In the genomic region with DNA sequence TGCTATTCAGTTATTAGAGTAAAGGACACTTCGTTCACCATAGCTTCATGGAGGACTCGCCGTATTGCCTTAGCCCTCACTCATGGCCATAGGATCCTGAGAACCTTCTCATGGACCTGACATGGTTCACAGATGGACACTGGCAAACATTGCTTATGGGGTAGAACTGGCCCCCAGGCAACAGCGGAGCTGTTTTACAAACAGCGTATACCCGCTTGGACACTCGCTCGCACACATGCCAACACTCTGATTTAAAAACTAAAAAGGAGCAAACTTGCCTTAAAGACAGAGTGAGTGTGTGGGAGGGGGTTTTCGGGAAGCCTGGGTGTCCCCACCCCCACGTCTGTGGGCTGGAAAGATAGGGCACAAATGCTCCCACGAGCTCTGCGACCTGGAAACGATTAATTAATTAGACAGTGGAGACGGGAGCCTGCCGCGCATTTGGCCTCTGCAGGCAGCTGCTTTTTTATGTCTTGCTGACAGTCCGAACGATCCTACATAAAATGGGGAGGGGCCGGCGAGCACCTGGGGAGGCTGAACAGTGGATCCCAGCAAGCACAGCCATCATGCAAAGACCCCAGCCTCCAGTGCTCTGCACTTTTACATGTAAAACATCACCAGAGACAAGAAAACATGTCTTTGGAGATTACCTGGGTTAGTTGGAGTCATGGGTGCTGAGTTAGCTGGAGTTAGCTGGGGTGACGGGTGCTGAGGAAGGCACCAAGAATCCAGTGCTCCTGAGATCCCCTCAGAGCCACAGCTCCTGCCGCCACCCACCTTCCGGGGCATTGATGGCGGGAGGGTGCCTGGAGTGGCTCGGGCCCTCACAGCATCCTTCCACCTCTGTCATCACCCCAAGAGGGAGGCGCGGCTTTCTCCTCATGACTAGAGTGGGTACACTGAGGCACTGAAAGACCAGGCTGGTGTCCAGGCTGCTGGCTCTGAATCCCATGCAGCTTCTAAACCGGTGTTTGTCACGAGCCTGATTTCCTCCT, we compare ENCODE assay signal across 8 cellular contexts.
A peak's percentile ranks its signal among the peaks of the same experiment; 100 is the strongest.
DNase-seq lines count a peak whose midpoint lies in the region; ATAC-seq, FAIRE-seq and TF ChIP-seq lines count a peak whose summit lies in the region.
"Not testable (repeated sequence)": the region's sequence is repeated elsewhere in the genome, so short reads cannot be mapped to it uniquely, and the experiment has no call there.

No MANE protein-coding gene starts in this region.

- intact Hi-C loops in Right ventricle myocardium superior (cut with DNase I); HepG2 (cut with micrococcal nuclease; ENCODE audit: unreplicated experiment); uterus (cut with DNase I; ENCODE audit: low total_unique reads): not testable (repeated sequence)

- TF ChIP-seq CTCF in BE2C (IDR thresholded peaks at IDR 0.05; ENCODE audit: low read depth, low read length); NB4 (IDR thresholded peaks at IDR 0.05; ENCODE audit: low read depth, low read length); HepG2 (CRISPR knock-in tag; IDR thresholded peaks at IDR 0.05); nephron (IDR thresholded peaks at IDR 0.05; ENCODE audit: unreplicated experiment in 3 of 3); uterus (IDR thresholded peaks at IDR 0.05): not testable (repeated sequence)

- H3K4me2 ChIP-seq in HepG2 (ENCODE audit: low read depth, low read length) = peak overlapping the region; percentile 36; the same call in 1 of the 2 replicates

- not testable (repeated sequence) for TF ChIP-seq POLR2A in NB4 (IDR thresholded peaks at IDR 0.05; ENCODE audit: extremely low read depth, insufficient read length); HepG2 (IDR thresholded peaks at IDR 0.05; ENCODE audit: insufficient read depth in 1 of 2, low read depth in 2 of 2, low read length in 2 of 2); uterus (IDR thresholded peaks at IDR 0.05)

- FAIRE-seq in HepG2 (lab: Jason Lieb, UNC) = not testable (repeated sequence)

- H3K4me3 Mint-ChIP-seq in central memory CD8-positive, alpha-beta T cell = not testable (repeated sequence)
- H3K4me3 Mint-ChIP-seq in nephron = peak overlapping the region in 2 of 3 experiments; percentile 35 to 40

- H3K4me1 Mint-ChIP-seq in central memory CD8-positive, alpha-beta T cell = not testable (repeated sequence)
- H3K4me1 Mint-ChIP-seq in nephron = peaks cover 45% of the 10 kb centered on the region

- 92% methylated on average over 25 of the region's 29 CpGs for WGBS in HepG2 (ENCODE audit: low lambda C conversion rate)

- H3K9ac ChIP-seq in HepG2 (ENCODE audit: insufficient read depth, low read depth, low read length); skeletal muscle tissue (ENCODE audit: low read depth in 1 of 3, low read length in 3 of 3): not testable (repeated sequence)

- H3K27me3 Mint-ChIP-seq in central memory CD8-positive, alpha-beta T cell = not testable (repeated sequence)
- H3K27me3 Mint-ChIP-seq in nephron (ENCODE audit: low read depth) = peaks cover 36% of the 10 kb centered on the region

- H3K9me3 Mint-ChIP-seq in central memory CD8-positive, alpha-beta T cell; nephron: not testable (repeated sequence)

- CTCF ChIA-PET in HepG2 (lab: Yijun Ruan, JAX; ENCODE audit: low intra/inter-chr PET ratio, low total read pairs) = not testable (repeated sequence)

- not testable (repeated sequence) for TF ChIP-seq RAD21 in HepG2 (CRISPR knock-in tag; IDR thresholded peaks at IDR 0.05)

- H3K9me3 ChIP-seq in BE2C; HepG2 (ENCODE audit: low read length); skeletal muscle tissue (ENCODE audit: control insufficient read depth in 3 of 3, low read length in 3 of 3); uterus: not testable (repeated sequence)

- H3K27ac Mint-ChIP-seq in central memory CD8-positive, alpha-beta T cell (ENCODE audit: low read depth) = peak overlapping the region; percentile 67
- H3K27ac Mint-ChIP-seq in nephron = peak overlapping the region; percentile 52 to 85 (median 66)

- not testable (repeated sequence) for H3K36me3 ChIP-seq in BE2C; HepG2 (replicated peaks in 1 of 2; ENCODE audit: control insufficient read depth in 1 of 2, insufficient read depth in 2 of 2, low read length in 2 of 2); skeletal muscle tissue (ENCODE audit: control insufficient read depth in 3 of 3, insufficient read depth in 3 of 3, low read length in 3 of 3); uterus

- not testable (repeated sequence) for H2AFZ ChIP-seq in HepG2 (ENCODE audit: low read length)

- H3K27me3 ChIP-seq in BE2C; HepG2 (ENCODE audit: control insufficient read depth in 1 of 2, insufficient read depth in 2 of 2, low read length in 2 of 2); skeletal muscle tissue (ENCODE audit: control insufficient read depth in 3 of 3, insufficient read depth in 3 of 3, low read length in 3 of 3); uterus: not testable (repeated sequence)

- not testable (repeated sequence) for H3K27ac ChIP-seq in HepG2 (ENCODE audit: extremely low read length, insufficient read depth, low read length)
- H3K27ac ChIP-seq in skeletal muscle tissue (ENCODE audit: low read depth, low read length) (peak overlapping the region; percentile 25), uterus (peak overlapping the region; percentile 74 to 81)

- DNase-seq in BE2C (peak; percentile 28), NB4 (ENCODE audit: low read depth) (peak; percentile 21), uterus (peak in 1 of 2 donors; percentile 20)
- not testable (repeated sequence) for DNase-seq in central memory CD8-positive, alpha-beta T cell (ENCODE audit: low spot score in 2 of 2); Right ventricle myocardium superior; HepG2 (ENCODE audit: low spot score)

- not testable (repeated sequence) for ATAC-seq in central memory CD8-positive, alpha-beta T cell (replicated peaks; ENCODE audit: extremely low read depth, poor library complexity, severe bottlenecking); HepG2
- ATAC-seq in Right ventricle myocardium superior (ENCODE audit: poor library complexity) = peak; percentile 6

- not testable (repeated sequence) for H3K4me1 ChIP-seq in BE2C; skeletal muscle tissue (ENCODE audit: control insufficient read depth in 3 of 3, insufficient read depth in 3 of 3, low read length in 3 of 3); uterus
- H3K4me1 ChIP-seq in HepG2 (ENCODE audit: insufficient read depth, low read length) = peaks cover 56% of the 10 kb centered on the region

- TF ChIP-seq EP300 in HepG2 (IDR thresholded peaks at IDR 0.05; ENCODE audit: low read depth in 2 of 2, low read length in 2 of 2); HepG2 (CRISPR knock-in tag; IDR thresholded peaks at IDR 0.05; ENCODE audit: borderline replicate concordance): not testable (repeated sequence)

- in situ Hi-C loops in HepG2 (cut with HindIII; ENCODE audit: extremely low pct_ligation_motif_present, low pct_unique_long_range_greater_than_20kb) = not testable (repeated sequence)

- not testable (repeated sequence) for H3K79me2 ChIP-seq in HepG2 (ENCODE audit: insufficient read depth, low read length)

- not testable (repeated sequence) for H3K36me3 Mint-ChIP-seq in central memory CD8-positive, alpha-beta T cell (ENCODE audit: insufficient read depth); nephron (ENCODE audit: low read depth)

- not testable (repeated sequence) for H4K20me1 ChIP-seq in HepG2 (ENCODE audit: insufficient read depth, low read length)

- POLR2A ChIA-PET in HepG2 (lab: Yijun Ruan, JAX) = not testable (repeated sequence)

- H3K4me3 ChIP-seq in BE2C (ENCODE audit: low read depth, low read length) = peak overlapping the region; percentile 38
- not testable (repeated sequence) for H3K4me3 ChIP-seq in NB4 (ENCODE audit: low read depth, low read length); HepG2 (replicated peaks in 1 of 3; ENCODE audit: insufficient read depth in 1 of 3, low read depth in 2 of 3, low read length in 3 of 3); skeletal muscle tissue (ENCODE audit: low read length in 3 of 3); uterus

- BruUV-seq in HepG2 (replicated peaks; lab: Mats Ljungman, UMichigan) = not testable (repeated sequence)

TF ChIP-seq in HepG2, 621 proteins besides CTCF, POLR2A, EP300 and RAD21 (continues in another document):
- TF ChIP-seq, protein P1, sequence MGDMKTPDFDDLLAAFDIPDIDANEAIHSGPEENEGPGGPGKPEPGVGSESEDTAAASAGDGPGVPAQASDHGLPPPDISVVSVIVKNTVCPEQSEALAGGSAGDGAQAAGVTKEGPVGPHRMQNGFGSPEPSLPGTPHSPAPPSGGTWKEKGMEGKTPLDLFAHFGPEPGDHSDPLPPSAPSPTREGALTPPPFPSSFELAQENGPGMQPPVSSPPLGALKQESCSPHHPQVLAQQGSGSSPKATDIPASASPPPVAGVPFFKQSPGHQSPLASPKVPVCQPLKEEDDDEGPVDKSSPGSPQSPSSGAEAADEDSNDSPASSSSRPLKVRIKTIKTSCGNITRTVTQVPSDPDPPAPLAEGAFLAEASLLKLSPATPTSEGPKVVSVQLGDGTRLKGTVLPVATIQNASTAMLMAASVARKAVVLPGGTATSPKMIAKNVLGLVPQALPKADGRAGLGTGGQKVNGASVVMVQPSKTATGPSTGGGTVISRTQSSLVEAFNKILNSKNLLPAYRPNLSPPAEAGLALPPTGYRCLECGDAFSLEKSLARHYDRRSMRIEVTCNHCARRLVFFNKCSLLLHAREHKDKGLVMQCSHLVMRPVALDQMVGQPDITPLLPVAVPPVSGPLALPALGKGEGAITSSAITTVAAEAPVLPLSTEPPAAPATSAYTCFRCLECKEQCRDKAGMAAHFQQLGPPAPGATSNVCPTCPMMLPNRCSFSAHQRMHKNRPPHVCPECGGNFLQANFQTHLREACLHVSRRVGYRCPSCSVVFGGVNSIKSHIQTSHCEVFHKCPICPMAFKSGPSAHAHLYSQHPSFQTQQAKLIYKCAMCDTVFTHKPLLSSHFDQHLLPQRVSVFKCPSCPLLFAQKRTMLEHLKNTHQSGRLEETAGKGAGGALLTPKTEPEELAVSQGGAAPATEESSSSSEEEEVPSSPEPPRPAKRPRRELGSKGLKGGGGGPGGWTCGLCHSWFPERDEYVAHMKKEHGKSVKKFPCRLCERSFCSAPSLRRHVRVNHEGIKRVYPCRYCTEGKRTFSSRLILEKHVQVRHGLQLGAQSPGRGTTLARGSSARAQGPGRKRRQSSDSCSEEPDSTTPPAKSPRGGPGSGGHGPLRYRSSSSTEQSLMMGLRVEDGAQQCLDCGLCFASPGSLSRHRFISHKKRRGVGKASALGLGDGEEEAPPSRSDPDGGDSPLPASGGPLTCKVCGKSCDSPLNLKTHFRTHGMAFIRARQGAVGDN (CRISPR knock-in tag; IDR thresholded peaks at IDR 0.05) = peak; percentile 5
